Comparison of ENCODE assay signal across 1 cellular context in the genomic region with DNA sequence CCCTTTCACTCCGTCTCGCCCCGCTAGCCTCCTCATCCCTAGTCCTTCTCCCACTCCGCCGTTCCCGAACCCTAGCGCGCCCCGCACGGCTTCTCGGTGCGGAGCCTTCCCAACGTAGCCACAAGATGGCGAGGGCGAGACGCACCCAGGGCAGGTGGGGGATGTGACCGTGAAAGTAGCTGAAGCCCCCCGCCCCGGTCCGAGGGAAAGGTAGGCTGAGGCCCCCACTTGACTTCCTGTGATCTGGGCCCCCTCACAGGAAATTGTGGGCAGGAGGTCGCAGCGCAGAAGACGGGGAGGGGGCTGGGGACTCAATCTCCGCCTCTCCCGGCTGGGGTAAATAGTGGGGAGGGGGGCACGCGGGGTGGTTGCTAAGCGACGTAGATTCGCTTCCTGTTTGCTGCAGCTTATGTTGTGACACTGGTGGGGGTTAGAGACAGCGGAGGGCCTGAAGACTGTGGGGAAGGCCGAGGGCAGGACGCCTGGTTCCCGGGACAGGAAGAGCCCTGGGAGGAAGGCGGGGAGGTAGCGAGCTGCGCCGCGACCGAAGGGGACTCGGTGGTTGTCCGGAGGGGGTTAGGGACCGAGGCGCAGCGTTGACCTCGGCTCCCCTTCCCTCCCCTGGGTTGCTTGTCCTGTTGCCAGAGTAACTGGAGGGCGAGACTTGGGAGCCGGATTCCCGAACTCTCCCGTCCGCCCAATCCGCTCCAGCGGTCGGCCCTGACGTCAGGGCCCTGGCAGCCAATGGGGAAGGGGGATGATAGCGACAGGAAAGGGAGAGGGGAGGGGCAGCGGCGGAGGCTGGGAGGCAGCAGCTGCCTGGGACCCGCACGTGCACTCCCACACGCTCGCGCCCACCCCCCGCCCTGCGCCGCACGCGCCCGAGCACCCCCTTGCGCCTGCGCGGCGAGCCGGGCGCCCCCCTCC.
TF ChIP-seq lines count a peak whose summit lies in the region.

No MANE protein-coding gene starts in this region.

TF ChIP-seq in K562, 482 proteins besides CTCF, POLR2A, EP300 and RAD21 (continued from another document and continues in another):
- no peak for TF ChIP-seq NFXL1 (CRISPR knock-in tag; IDR thresholded peaks at IDR 0.05)
- no peak for TF ChIP-seq SRSF9 (IDR thresholded peaks at IDR 0.05; ENCODE audit: borderline replicate concordance, low read depth, low read length)
- no peak for TF ChIP-seq NR2F6 (CRISPR knock-in tag; IDR thresholded peaks at IDR 0.05)
- TF ChIP-seq FOSL1 (tag; conservative IDR thresholded peaks at IDR 0.05), result no peak
- TF ChIP-seq, protein P1, sequence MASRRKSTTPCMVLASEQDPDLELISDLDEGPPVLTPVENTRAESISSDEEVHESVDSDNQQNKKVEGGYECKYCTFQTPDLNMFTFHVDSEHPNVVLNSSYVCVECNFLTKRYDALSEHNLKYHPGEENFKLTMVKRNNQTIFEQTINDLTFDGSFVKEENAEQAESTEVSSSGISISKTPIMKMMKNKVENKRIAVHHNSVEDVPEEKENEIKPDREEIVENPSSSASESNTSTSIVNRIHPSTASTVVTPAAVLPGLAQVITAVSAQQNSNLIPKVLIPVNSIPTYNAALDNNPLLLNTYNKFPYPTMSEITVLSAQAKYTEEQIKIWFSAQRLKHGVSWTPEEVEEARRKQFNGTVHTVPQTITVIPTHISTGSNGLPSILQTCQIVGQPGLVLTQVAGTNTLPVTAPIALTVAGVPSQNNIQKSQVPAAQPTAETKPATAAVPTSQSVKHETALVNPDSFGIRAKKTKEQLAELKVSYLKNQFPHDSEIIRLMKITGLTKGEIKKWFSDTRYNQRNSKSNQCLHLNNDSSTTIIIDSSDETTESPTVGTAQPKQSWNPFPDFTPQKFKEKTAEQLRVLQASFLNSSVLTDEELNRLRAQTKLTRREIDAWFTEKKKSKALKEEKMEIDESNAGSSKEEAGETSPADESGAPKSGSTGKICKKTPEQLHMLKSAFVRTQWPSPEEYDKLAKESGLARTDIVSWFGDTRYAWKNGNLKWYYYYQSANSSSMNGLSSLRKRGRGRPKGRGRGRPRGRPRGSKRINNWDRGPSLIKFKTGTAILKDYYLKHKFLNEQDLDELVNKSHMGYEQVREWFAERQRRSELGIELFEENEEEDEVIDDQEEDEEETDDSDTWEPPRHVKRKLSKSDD (conservative IDR thresholded peaks at IDR 0.05; ENCODE audit: low read length), result no peak
- peak; percentile 87 for TF ChIP-seq CXXC5 (CRISPR knock-in tag; IDR thresholded peaks at IDR 0.05)
- no peak for TF ChIP-seq U2AF1 (optimal IDR thresholded peaks at IDR 0.05; ENCODE audit: low read depth, low read length)
- TF ChIP-seq MYC (IDR thresholded peaks at IDR 0.05; ENCODE audit: low read depth, low read length), result peak; percentile 82
- no peak for TF ChIP-seq MYC (CRISPR knock-in tag; IDR thresholded peaks at IDR 0.05; ENCODE audit: borderline replicate concordance, low read depth)
- no peak for TF ChIP-seq GATA2 (CRISPR knock-in tag; IDR thresholded peaks at IDR 0.05)
- TF ChIP-seq GATAD2B (IDR thresholded peaks at IDR 0.05; ENCODE audit: borderline replicate concordance), result no peak
- 0 out of 2 replicates have a peak, but pooled peaks have one; percentile 1 for TF ChIP-seq TCF3 (CRISPR knock-in tag; IDR thresholded peaks at IDR 0.05)
- TF ChIP-seq, protein P2, sequence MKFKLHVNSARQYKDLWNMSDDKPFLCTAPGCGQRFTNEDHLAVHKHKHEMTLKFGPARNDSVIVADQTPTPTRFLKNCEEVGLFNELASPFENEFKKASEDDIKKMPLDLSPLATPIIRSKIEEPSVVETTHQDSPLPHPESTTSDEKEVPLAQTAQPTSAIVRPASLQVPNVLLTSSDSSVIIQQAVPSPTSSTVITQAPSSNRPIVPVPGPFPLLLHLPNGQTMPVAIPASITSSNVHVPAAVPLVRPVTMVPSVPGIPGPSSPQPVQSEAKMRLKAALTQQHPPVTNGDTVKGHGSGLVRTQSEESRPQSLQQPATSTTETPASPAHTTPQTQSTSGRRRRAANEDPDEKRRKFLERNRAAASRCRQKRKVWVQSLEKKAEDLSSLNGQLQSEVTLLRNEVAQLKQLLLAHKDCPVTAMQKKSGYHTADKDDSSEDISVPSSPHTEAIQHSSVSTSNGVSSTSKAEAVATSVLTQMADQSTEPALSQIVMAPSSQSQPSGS (CRISPR knock-in tag; IDR thresholded peaks at IDR 0.05), result no peak
- TF ChIP-seq ELF4 (CRISPR knock-in tag; IDR thresholded peaks at IDR 0.05), result no peak
- TF ChIP-seq ZNF586 (CRISPR knock-in tag; conservative IDR thresholded peaks at IDR 0.05), result no peak
- no peak for TF ChIP-seq ZNF232 (CRISPR knock-in tag; IDR thresholded peaks at IDR 0.05)
- TF ChIP-seq E2F3 (CRISPR knock-in tag; IDR thresholded peaks at IDR 0.05), result no peak
- TF ChIP-seq CBX8 (IDR thresholded peaks at IDR 0.05; ENCODE audit: borderline replicate concordance, extremely low read depth, low read depth, low read length, poor library complexity, severe bottlenecking), result no peak
- TF ChIP-seq CBFB (CRISPR knock-in tag; IDR thresholded peaks at IDR 0.05), result no peak
- TF ChIP-seq ARID1B (IDR thresholded peaks at IDR 0.05), result no peak; the same call in 1 of the 2 replicates
- TF ChIP-seq ARID3A (IDR thresholded peaks at IDR 0.05; ENCODE audit: borderline replicate concordance, low read depth, low read length), result no peak
- no peak for TF ChIP-seq ZNF121 (CRISPR knock-in tag; conservative IDR thresholded peaks at IDR 0.05)
- no peak for TF ChIP-seq TAF15 (IDR thresholded peaks at IDR 0.05; ENCODE audit: low read depth, low read length)
- TF ChIP-seq DPF2 (IDR thresholded peaks at IDR 0.05), result no peak
- TF ChIP-seq ARHGAP35 (IDR thresholded peaks at IDR 0.05; ENCODE audit: partially characterized antibody), result no peak
- TF ChIP-seq ZFP1 (CRISPR knock-in tag; IDR thresholded peaks at IDR 0.05), result no peak
- no peak for TF ChIP-seq BACH1 (tag; IDR thresholded peaks at IDR 0.05)
- TF ChIP-seq ZNF695 (CRISPR knock-in tag; IDR thresholded peaks at IDR 0.05), result no peak
- no peak for TF ChIP-seq NR3C1 (CRISPR knock-in tag; IDR thresholded peaks at IDR 0.05)
- no peak for TF ChIP-seq CREBBP (IDR thresholded peaks at IDR 0.05; ENCODE audit: low read depth, low read length)
- TF ChIP-seq MEIS2 (IDR thresholded peaks at IDR 0.05; ENCODE audit: partially characterized antibody), result peak; percentile 31
- TF ChIP-seq YBX1 (IDR thresholded peaks at IDR 0.05), result no peak
- TF ChIP-seq, protein P3, sequence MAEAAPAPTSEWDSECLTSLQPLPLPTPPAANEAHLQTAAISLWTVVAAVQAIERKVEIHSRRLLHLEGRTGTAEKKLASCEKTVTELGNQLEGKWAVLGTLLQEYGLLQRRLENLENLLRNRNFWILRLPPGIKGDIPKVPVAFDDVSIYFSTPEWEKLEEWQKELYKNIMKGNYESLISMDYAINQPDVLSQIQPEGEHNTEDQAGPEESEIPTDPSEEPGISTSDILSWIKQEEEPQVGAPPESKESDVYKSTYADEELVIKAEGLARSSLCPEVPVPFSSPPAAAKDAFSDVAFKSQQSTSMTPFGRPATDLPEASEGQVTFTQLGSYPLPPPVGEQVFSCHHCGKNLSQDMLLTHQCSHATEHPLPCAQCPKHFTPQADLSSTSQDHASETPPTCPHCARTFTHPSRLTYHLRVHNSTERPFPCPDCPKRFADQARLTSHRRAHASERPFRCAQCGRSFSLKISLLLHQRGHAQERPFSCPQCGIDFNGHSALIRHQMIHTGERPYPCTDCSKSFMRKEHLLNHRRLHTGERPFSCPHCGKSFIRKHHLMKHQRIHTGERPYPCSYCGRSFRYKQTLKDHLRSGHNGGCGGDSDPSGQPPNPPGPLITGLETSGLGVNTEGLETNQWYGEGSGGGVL (CRISPR knock-in tag; IDR thresholded peaks at IDR 0.05), result no peak
- no peak for TF ChIP-seq MTA3 (IDR thresholded peaks at IDR 0.05; ENCODE audit: borderline replicate concordance)
- no peak for TF ChIP-seq ZSCAN32 (CRISPR knock-in tag; IDR thresholded peaks at IDR 0.05)
- TF ChIP-seq, protein P4, sequence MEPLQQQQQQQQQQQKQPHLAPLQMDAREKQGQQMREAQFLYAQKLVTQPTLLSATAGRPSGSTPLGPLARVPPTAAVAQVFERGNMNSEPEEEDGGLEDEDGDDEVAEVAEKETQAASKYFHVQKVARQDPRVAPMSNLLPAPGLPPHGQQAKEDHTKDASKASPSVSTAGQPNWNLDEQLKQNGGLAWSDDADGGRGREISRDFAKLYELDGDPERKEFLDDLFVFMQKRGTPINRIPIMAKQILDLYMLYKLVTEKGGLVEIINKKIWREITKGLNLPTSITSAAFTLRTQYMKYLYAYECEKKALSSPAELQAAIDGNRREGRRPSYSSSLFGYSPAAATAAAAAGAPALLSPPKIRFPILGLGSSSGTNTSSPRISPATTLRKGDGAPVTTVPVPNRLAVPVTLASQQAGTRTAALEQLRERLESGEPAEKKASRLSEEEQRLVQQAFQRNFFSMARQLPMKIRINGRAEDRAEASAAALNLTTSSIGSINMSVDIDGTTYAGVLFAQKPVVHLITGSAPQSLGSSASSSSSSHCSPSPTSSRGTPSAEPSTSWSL (CRISPR knock-in tag; IDR thresholded peaks at IDR 0.05; ENCODE audit: borderline replicate concordance), result no peak
- TF ChIP-seq NFE2 (IDR thresholded peaks at IDR 0.05; ENCODE audit: low read depth), result no peak
- no peak for TF ChIP-seq ARNT (IDR thresholded peaks at IDR 0.05)
- no peak for TF ChIP-seq TAF7 (tag; IDR thresholded peaks at IDR 0.05)
- peak; percentile 26; the same call in 1 of the 2 replicates for TF ChIP-seq L3MBTL2 (IDR thresholded peaks at IDR 0.05)
- TF ChIP-seq HDAC1 (IDR thresholded peaks at IDR 0.05), result peak in 1 of 2 experiments; percentile 78; a peak in 2 of 4 replicates
- TF ChIP-seq, protein P5, sequence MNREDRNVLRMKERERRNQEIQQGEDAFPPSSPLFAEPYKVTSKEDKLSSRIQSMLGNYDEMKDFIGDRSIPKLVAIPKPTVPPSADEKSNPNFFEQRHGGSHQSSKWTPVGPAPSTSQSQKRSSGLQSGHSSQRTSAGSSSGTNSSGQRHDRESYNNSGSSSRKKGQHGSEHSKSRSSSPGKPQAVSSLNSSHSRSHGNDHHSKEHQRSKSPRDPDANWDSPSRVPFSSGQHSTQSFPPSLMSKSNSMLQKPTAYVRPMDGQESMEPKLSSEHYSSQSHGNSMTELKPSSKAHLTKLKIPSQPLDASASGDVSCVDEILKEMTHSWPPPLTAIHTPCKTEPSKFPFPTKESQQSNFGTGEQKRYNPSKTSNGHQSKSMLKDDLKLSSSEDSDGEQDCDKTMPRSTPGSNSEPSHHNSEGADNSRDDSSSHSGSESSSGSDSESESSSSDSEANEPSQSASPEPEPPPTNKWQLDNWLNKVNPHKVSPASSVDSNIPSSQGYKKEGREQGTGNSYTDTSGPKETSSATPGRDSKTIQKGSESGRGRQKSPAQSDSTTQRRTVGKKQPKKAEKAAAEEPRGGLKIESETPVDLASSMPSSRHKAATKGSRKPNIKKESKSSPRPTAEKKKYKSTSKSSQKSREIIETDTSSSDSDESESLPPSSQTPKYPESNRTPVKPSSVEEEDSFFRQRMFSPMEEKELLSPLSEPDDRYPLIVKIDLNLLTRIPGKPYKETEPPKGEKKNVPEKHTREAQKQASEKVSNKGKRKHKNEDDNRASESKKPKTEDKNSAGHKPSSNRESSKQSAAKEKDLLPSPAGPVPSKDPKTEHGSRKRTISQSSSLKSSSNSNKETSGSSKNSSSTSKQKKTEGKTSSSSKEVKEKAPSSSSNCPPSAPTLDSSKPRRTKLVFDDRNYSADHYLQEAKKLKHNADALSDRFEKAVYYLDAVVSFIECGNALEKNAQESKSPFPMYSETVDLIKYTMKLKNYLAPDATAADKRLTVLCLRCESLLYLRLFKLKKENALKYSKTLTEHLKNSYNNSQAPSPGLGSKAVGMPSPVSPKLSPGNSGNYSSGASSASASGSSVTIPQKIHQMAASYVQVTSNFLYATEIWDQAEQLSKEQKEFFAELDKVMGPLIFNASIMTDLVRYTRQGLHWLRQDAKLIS (CRISPR knock-in tag; IDR thresholded peaks at IDR 0.05), result 0 out of 2 replicates have a peak, but pooled peaks have one; percentile 56
- no peak for TF ChIP-seq TAF1 (IDR thresholded peaks at IDR 0.05; ENCODE audit: control insufficient read depth, extremely low read depth, insufficient read depth, low read length, severe bottlenecking)
- no peak for TF ChIP-seq MAFG (tag; conservative IDR thresholded peaks at IDR 0.05)
- no peak for TF ChIP-seq PRMT5 (CRISPR knock-in tag; IDR thresholded peaks at IDR 0.05)
- TF ChIP-seq POU5F1 (IDR thresholded peaks at IDR 0.05; ENCODE audit: borderline replicate concordance, low read depth, low read length, partially characterized antibody), result no peak
- TF ChIP-seq HNRNPK (IDR thresholded peaks at IDR 0.05; ENCODE audit: low read depth, low read length, poor library complexity, severe bottlenecking), result no peak
- no peak for TF ChIP-seq MTA1 (IDR thresholded peaks at IDR 0.05; ENCODE audit: borderline replicate concordance)
- TF ChIP-seq, protein P6, sequence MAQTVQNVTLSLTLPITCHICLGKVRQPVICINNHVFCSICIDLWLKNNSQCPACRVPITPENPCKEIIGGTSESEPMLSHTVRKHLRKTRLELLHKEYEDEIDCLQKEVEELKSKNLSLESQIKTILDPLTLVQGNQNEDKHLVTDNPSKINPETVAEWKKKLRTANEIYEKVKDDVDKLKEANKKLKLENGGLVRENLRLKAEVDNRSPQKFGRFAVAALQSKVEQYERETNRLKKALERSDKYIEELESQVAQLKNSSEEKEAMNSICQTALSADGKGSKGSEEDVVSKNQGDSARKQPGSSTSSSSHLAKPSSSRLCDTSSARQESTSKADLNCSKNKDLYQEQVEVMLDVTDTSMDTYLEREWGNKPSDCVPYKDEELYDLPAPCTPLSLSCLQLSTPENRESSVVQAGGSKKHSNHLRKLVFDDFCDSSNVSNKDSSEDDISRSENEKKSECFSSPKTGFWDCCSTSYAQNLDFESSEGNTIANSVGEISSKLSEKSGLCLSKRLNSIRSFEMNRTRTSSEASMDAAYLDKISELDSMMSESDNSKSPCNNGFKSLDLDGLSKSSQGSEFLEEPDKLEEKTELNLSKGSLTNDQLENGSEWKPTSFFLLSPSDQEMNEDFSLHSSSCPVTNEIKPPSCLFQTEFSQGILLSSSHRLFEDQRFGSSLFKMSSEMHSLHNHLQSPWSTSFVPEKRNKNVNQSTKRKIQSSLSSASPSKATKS (CRISPR knock-in tag; IDR thresholded peaks at IDR 0.05), result no peak
- no peak for TF ChIP-seq SREBF2 (CRISPR knock-in tag; IDR thresholded peaks at IDR 0.05)
